Comparison of ENCODE assay signal across 11 cellular contexts in the genomic region with DNA sequence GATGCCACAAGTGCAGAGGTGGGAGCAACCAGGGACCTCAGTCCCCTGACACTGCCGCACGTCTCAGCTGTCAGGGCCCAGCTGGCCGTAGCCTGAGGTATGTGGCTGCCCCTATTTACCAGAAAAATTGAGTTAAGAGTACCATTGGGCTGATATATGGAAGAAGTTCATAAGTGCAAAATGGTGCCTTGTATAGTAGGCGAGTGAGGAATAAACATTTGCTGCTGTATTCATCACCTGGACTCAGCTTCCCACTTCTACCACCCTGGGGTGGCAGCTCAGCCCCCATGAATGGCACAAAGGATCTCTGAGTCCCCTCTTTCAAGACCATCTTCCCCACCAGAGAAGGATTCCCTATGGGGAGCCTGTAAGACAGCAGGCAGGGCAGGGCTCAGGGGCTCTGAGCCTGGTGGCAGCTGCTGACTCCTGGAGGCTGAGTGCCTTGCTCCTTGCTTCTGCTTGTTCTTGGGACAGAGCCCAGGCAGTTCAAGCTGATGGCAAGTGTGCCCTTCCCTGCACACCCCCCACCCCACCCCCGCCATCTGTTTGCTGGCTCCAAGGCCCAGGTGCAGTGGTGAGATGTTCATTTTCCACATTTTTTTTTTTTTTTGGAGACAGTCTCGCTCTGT. TPM values are rescaled to one million over a fixed set of nuclear protein-coding genes. Genes with fewer than 3 reads are reported as not detected.
DNase-seq lines count a peak whose midpoint lies in the region; ATAC-seq and TF ChIP-seq lines count a peak whose summit lies in the region.
"Had no signal": no experiment of that assay in that cellular context is flagged by ENCODE, and none has a peak within 500 bp of the region (broad histone marks: within the 10 kb centered on the region; RNA-seq: fewer than 3 reads in every experiment).

No MANE protein-coding gene starts in this region.

- peak overlapping the region; percentile 47 for H3K9ac ChIP-seq in adipocyte (ENCODE audit: low read length)

- DNase-seq in activated T-cell treated with anti-CD3 and anti-CD28 coated beads, Interleukin-2, amount 50 U/mL, for 24 hours: peak; percentile 59
- no peak for DNase-seq in activated T-cell treated with anti-CD3 and anti-CD28 coated beads, Interleukin-2, amount 50 U/mL, for 72 hours
- peak; percentile 61 for DNase-seq in NB4 (ENCODE audit: low read depth)
- no peak for DNase-seq in adipocyte (ENCODE audit: low read depth)
- peak; percentile 58 for DNase-seq in stimulated activated CD8-positive, alpha-beta memory T cell treated with anti-CD3 and anti-CD28 coated beads, Interleukin-4, amount 100 ng/mL, for 48 hours
- DNase-seq in head of caudate nucleus: no peak
- no peak for DNase-seq in NCI-H146 treated with DMSO at 0.1 percent for 48 hours (lab: John Stamatoyannopoulos, UW; ENCODE audit: unreplicated experiment)
- DNase-seq: activated CD4-positive, CD25-positive, alpha-beta regulatory T cell treated with anti-CD3 and anti-CD28 coated beads, Interleukin-2, amount 50 U/mL, for 72 hours; central memory CD4-positive, alpha-beta T cell; NCI-H1930 had no signal

- no peaks in the 10 kb centered on the region for H3K27me3 Mint-ChIP-seq in activated T-cell treated with anti-CD3 and anti-CD28 coated beads, Interleukin-2, amount 50 U/mL, for 24 hours
- no peaks in the 10 kb centered on the region for H3K27me3 Mint-ChIP-seq in activated T-cell treated with anti-CD3 and anti-CD28 coated beads, Interleukin-2, amount 50 U/mL, for 72 hours (ENCODE audit: low read depth)

- no peaks in the 10 kb centered on the region for H3K9me3 Mint-ChIP-seq in activated T-cell treated with anti-CD3 and anti-CD28 coated beads, Interleukin-2, amount 50 U/mL, for 24 hours
- no peaks in the 10 kb centered on the region for H3K9me3 Mint-ChIP-seq in activated T-cell treated with anti-CD3 and anti-CD28 coated beads, Interleukin-2, amount 50 U/mL, for 72 hours

- no peak for ATAC-seq in activated T-cell treated with anti-CD3 and anti-CD28 coated beads, Interleukin-2, amount 50 U/mL, for 72 hours (replicated peaks in 1 of 2)
- ATAC-seq in HG03175 (IDR thresholded peaks at IDR 0.05; ENCODE audit: unreplicated experiment): no peak

- peak overlapping the region; percentile 12 for H3K4me3 ChIP-seq in NB4 (ENCODE audit: low read depth, low read length)
- no peak overlapping the region for H3K4me3 ChIP-seq in adipocyte (ENCODE audit: low read length)

- intact Hi-C loops in head of caudate nucleus (cut with DNase I): no loop called here

- H3K27me3 ChIP-seq in adipocyte (replicated peaks; ENCODE audit: control insufficient read depth, insufficient read depth, low read length): no peaks in the 10 kb centered on the region

- peak overlapping the region; percentile 51 for H3K4me3 Mint-ChIP-seq in activated T-cell treated with anti-CD3 and anti-CD28 coated beads, Interleukin-2, amount 50 U/mL, for 24 hours
- no peak overlapping the region for H3K4me3 Mint-ChIP-seq in activated T-cell treated with anti-CD3 and anti-CD28 coated beads, Interleukin-2, amount 50 U/mL, for 72 hours

- H3K27ac Mint-ChIP-seq in activated T-cell treated with anti-CD3 and anti-CD28 coated beads, Interleukin-2, amount 50 U/mL, for 24 hours: peak overlapping the region; percentile 100
- no peak overlapping the region for H3K27ac Mint-ChIP-seq in activated T-cell treated with anti-CD3 and anti-CD28 coated beads, Interleukin-2, amount 50 U/mL, for 72 hours

- peak; percentile 35 for TF ChIP-seq POLR2A in NB4 (IDR thresholded peaks at IDR 0.05; ENCODE audit: extremely low read depth, insufficient read length)

- H3K36me3 ChIP-seq in adipocyte (ENCODE audit: control insufficient read depth, insufficient read depth, low read length, severe bottlenecking): peaks cover 52% of the 10 kb centered on the region

- H3K4me1 Mint-ChIP-seq in activated T-cell treated with anti-CD3 and anti-CD28 coated beads, Interleukin-2, amount 50 U/mL, for 24 hours (ENCODE audit: low read depth): peaks cover 74% of the 10 kb centered on the region
- peaks cover 85% of the 10 kb centered on the region for H3K4me1 Mint-ChIP-seq in activated T-cell treated with anti-CD3 and anti-CD28 coated beads, Interleukin-2, amount 50 U/mL, for 72 hours (ENCODE audit: low read depth)

- peaks cover 97% of the 10 kb centered on the region for H3K36me3 Mint-ChIP-seq in activated T-cell treated with anti-CD3 and anti-CD28 coated beads, Interleukin-2, amount 50 U/mL, for 24 hours (ENCODE audit: low read depth)
- peaks cover 22 to 47% of the 10 kb centered on the region in 2 donors for H3K36me3 Mint-ChIP-seq in activated T-cell treated with anti-CD3 and anti-CD28 coated beads, Interleukin-2, amount 50 U/mL, for 72 hours (ENCODE audit: insufficient read depth in 2 of 2)

- no peak for TF ChIP-seq CTCF in NB4 (IDR thresholded peaks at IDR 0.05; ENCODE audit: low read depth, low read length)

- H3K9me3 ChIP-seq in adipocyte (ENCODE audit: control insufficient read depth, low read length): no peaks in the 10 kb centered on the region

- H3K4me1 ChIP-seq in adipocyte (ENCODE audit: control insufficient read depth, insufficient read depth, low read length): peaks cover 46% of the 10 kb centered on the region

RNA-seq across cellular contexts. Expression of gene TRPV2, which starts 29.0 kb away (rescaled TPM):
- 10 to 100 TPM; 46.0 to 47.3 TPM for total RNA-seq in activated T-cell treated with anti-CD3 and anti-CD28 coated beads, Interleukin-2, amount 50 U/mL, for 72 hours

RNA-seq across cellular contexts. Expression of gene LRRC75A, which starts 47.6 kb away (rescaled TPM):
- 1 to 10 TPM; 2.6 to 3.4 TPM for total RNA-seq in activated T-cell treated with anti-CD3 and anti-CD28 coated beads, Interleukin-2, amount 50 U/mL, for 72 hours

Comparison
In these comparisons a context has a peak if more than half of its experiments do, and no peak if none do; other contexts are left out.
1. DNase-seq: peak in activated T-cell treated with anti-CD3 and anti-CD28 coated beads, Interleukin-2, amount 50 U/mL, for 24 hours (single experiment), NB4 (single experiment) and stimulated activated CD8-positive, alpha-beta memory T cell treated with anti-CD3 and anti-CD28 coated beads, Interleukin-4, amount 100 ng/mL, for 48 hours (single experiment); none in activated T-cell treated with anti-CD3 and anti-CD28 coated beads, Interleukin-2, amount 50 U/mL, for 72 hours (0 of 2), adipocyte (single experiment), head of caudate nucleus (0 of 42) and NCI-H146 treated with DMSO at 0.1 percent for 48 hours (single experiment).